ENCODE assay signal across 11 cellular contexts in the genomic region with DNA sequence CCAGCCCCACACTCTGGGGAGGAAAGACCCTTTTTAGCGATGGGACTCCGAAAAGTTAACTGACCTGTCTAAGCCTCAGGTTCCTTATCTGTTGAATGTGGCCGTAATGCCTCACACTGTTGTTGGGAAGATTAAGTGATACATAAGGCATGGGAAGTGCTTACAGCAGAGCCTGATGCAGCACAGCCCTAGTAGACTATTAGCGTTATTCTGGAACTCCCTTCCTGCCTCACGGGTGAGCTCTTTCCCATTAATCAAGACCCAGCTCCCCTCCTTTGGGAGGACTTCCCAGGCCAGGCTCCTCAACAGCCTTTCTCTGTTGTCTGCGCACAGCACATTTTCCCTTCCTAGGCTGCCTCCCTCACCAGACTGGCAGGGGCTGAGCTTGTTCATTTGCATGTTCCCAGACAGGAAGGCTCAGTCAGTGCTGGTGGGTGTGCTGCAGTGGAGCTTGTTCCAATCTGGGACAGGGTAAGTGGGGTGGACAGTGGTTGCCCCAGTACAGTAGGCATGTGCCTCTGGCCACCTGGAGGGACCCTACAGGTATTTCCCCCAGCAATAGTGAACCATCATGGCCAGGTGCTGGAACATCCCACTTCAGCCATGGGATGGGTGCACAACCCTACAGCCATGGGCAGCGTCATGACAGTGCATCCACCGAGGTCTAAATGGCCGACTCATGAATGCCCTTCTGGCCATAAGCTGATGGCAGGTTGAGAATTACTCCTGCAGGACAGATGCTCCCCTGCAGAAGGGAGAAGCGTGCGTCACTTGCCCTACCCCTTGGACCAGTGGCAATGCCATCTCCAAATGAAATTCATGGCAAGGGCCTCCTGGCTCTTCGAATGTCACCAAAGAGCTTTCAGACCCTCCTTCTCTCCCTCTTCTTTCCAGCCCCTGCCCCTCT. TPM values are rescaled to one million over a fixed set of nuclear protein-coding genes. Genes with fewer than 3 reads are reported as not detected.
A peak's percentile ranks its signal among the peaks of the same experiment; 100 is the strongest.
DNase-seq lines count a peak whose midpoint lies in the region; ATAC-seq and TF ChIP-seq lines count a peak whose summit lies in the region.
"Had no signal": no experiment of that assay in that cellular context is flagged by ENCODE, and none has a peak within 500 bp of the region (broad histone marks: within the 10 kb centered on the region; RNA-seq: fewer than 3 reads in every experiment).

No MANE protein-coding gene starts in this region.

- peaks cover 19% of the 10 kb centered on the region for H3K4me1 ChIP-seq in left ventricle myocardium inferior

- no peaks in the 10 kb centered on the region for H3K36me3 ChIP-seq in left ventricle myocardium inferior
- H3K36me3 ChIP-seq: brain microvascular endothelial cell had no signal

- no peaks in the 10 kb centered on the region for H3K27me3 ChIP-seq in left ventricle myocardium inferior (ENCODE audit: low read depth)
- H3K27me3 ChIP-seq: brain microvascular endothelial cell had no signal

- no peaks in the 10 kb centered on the region for H3K9me3 Mint-ChIP-seq in stimulated activated naive CD8-positive, alpha-beta T cell treated with anti-CD3 and anti-CD28 coated beads, Interleukin-15, Interleukin-2, amounts not matched to agents 100 ng/mL and 50 ng/mL, for 24 hours

- H3K4me3 Mint-ChIP-seq in stimulated activated naive CD8-positive, alpha-beta T cell treated with anti-CD3 and anti-CD28 coated beads, Interleukin-15, Interleukin-2, amounts not matched to agents 100 ng/mL and 50 ng/mL, for 24 hours: peak overlapping the region; percentile 76
- H3K4me3 Mint-ChIP-seq in T-helper 17 cell: peak overlapping the region; percentile 62

- intact Hi-C loops in left ventricle myocardium inferior (cut with micrococcal nuclease): no loop called here

- TF ChIP-seq CTCF in left ventricle myocardium inferior (IDR thresholded peaks at IDR 0.05; ENCODE audit: borderline replicate concordance): no peak

- H3K9me3 ChIP-seq in T-helper 17 cell (ENCODE audit: control insufficient read depth, low read length, poor library complexity, severe bottlenecking): no peaks in the 10 kb centered on the region
- no peaks in the 10 kb centered on the region for H3K9me3 ChIP-seq in left ventricle myocardium inferior (replicated peaks)

- DNase-seq in stimulated activated naive CD8-positive, alpha-beta T cell treated with anti-CD3 and anti-CD28 coated beads, Interleukin-15, Interleukin-2, amounts not matched to agents 100 U/mL and 50 U/mL, for 24 hours: no peak
- DNase-seq in T-helper 17 cell (no peak), left ventricle myocardium inferior (no peak), NCI-H2171 (lab: John Stamatoyannopoulos, UW) (no peak), foreskin melanocyte (no peak), NCI-H146 treated with DMSO at 0.1 percent for 48 hours (lab: John Stamatoyannopoulos, UW; ENCODE audit: unreplicated experiment) (no peak), DMS 273 (lab: John Stamatoyannopoulos, UW; ENCODE audit: unreplicated experiment) (no peak)
- DNase-seq: brain microvascular endothelial cell had no signal

- peak overlapping the region; percentile 79 for H3K27ac ChIP-seq in left ventricle myocardium inferior (replicated peaks)
- H3K27ac ChIP-seq: brain microvascular endothelial cell, C4-2B had no signal

- no peaks in the 10 kb centered on the region for H3K27me3 Mint-ChIP-seq in stimulated activated naive CD8-positive, alpha-beta T cell treated with anti-CD3 and anti-CD28 coated beads, Interleukin-15, Interleukin-2, amounts not matched to agents 100 ng/mL and 50 ng/mL, for 24 hours
- no peaks in the 10 kb centered on the region for H3K27me3 Mint-ChIP-seq in T-helper 17 cell

- peaks cover 70% of the 10 kb centered on the region for H3K4me1 Mint-ChIP-seq in stimulated activated naive CD8-positive, alpha-beta T cell treated with anti-CD3 and anti-CD28 coated beads, Interleukin-15, Interleukin-2, amounts not matched to agents 100 ng/mL and 50 ng/mL, for 24 hours (ENCODE audit: low read depth)
- H3K4me1 Mint-ChIP-seq in T-helper 17 cell: peaks cover 28% of the 10 kb centered on the region

- H3K36me3 Mint-ChIP-seq in stimulated activated naive CD8-positive, alpha-beta T cell treated with anti-CD3 and anti-CD28 coated beads, Interleukin-15, Interleukin-2, amounts not matched to agents 100 ng/mL and 50 ng/mL, for 24 hours (ENCODE audit: low read depth): no peaks in the 10 kb centered on the region
- H3K36me3 Mint-ChIP-seq in T-helper 17 cell (ENCODE audit: low read depth): no peaks in the 10 kb centered on the region

- H3K27ac Mint-ChIP-seq in stimulated activated naive CD8-positive, alpha-beta T cell treated with anti-CD3 and anti-CD28 coated beads, Interleukin-15, Interleukin-2, amounts not matched to agents 100 ng/mL and 50 ng/mL, for 24 hours: peak overlapping the region; percentile 99
- peak overlapping the region; percentile 95 for H3K27ac Mint-ChIP-seq in T-helper 17 cell

- no peak for ATAC-seq in stimulated activated naive CD8-positive, alpha-beta T cell treated with anti-CD3 and anti-CD28 coated beads, Interleukin-15, Interleukin-2, amounts not matched to agents 100 U/mL and 50 U/mL, for 24 hours
- ATAC-seq in T-helper 17 cell: no peak

- H3K4me3 ChIP-seq in left ventricle myocardium inferior: no peak overlapping the region

RNA-seq across cellular contexts. Expression of gene PSTPIP1, which starts 5.8 kb away (rescaled TPM):
- total RNA-seq in T-helper 17 cell: 100 to 1,000 TPM; 115 to 129 TPM
- total RNA-seq in left ventricle myocardium inferior: 3.5 TPM
- total RNA-seq: osteocyte had no signal

RNA-seq across cellular contexts. Expression of gene RCN2, which starts 57.6 kb away (rescaled TPM):
- 10 to 100 TPM; 16.2 to 17.1 TPM for total RNA-seq in T-helper 17 cell
- total RNA-seq in left ventricle myocardium inferior: 29.8 TPM

Comparison
In these comparisons a context has a peak if more than half of its experiments do, and no peak if none do; other contexts are left out.
1. RNA of gene PSTPIP1, which starts 5.8 kb away (total RNA-seq): 115 to 129 TPM in T-helper 17 cell; 3.5 TPM in left ventricle myocardium inferior (single experiment); every median in the first group is over 10 times any median in the second.